8 cellular contexts compared by ENCODE assay signal in the genomic region with DNA sequence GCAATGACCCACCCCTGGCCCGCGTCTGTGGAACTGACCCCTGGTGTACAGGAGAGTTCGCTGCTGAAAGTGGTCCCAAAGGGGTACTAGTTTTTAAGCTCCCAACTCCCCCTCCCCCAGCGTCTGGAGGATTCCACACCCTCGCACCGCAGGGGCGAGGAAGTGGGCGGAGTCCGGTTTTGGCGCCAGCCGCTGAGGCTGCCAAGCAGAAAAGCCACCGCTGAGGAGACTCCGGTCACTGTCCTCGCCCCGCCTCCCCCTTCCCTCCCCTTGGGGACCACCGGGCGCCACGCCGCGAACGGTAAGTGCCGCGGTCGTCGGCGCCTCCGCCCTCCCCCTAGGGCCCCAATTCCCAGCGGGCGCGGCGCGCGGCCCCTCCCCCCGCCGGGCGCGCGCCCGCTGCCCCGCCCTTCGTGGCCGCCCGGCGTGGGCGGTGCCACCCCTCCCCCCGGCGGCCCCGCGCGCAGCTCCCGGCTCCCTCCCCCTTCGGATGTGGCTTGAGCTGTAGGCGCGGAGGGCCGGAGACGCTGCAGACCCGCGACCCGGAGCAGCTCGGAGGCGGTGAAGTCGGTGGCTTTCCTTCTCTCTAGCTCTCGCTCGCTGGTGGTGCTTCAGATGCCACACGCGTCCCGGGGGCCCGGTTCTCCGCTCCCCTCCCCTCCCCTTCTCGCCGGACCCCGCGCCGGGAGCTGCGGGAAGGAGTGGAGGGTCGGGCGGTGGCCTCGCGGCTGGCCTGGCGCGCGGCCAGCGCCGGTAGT. TPM values are rescaled to one million over a fixed set of nuclear protein-coding genes. Genes with fewer than 3 reads are reported as not detected.
DNase-seq lines count a peak whose midpoint lies in the region; ATAC-seq and TF ChIP-seq lines count a peak whose summit lies in the region.

CBX3 (plus strand) TSS at position 485 of the 758 bp plus-strand sequence. CDS start 1,254 bp downstream, outside the sequence.

- H4K20me1 ChIP-seq in DOHH2 (ENCODE audit: control insufficient read depth, insufficient read depth, low read depth, low read length) = peaks cover 71% of the 10 kb centered on the region
- H4K20me1 ChIP-seq in Karpas-422 (ENCODE audit: insufficient read depth, low read depth, low read length) = peaks cover 69% of the 10 kb centered on the region

- H3K27me3 Mint-ChIP-seq in naive B cell = no peaks in the 10 kb centered on the region
- no peaks in the 10 kb centered on the region for H3K27me3 Mint-ChIP-seq in stimulated activated memory B cell treated with anti-CD40 and anti-IgM and Interleukin-4, amounts not matched to agents 10 μg/mL and 1 μg/mL and 100 μg/mL, for 72 hours

- H3K4me3 ChIP-seq in DOHH2 (ENCODE audit: low read length) (peak within 1 kb of the TSS; percentile 93), Karpas-422 (ENCODE audit: low read length) (peak within 1 kb of the TSS; percentile 95)

- H3K9me3 Mint-ChIP-seq in naive B cell = peaks cover 0 to 4% (median 0%) of the 10 kb centered on the region in 7 donors
- no peaks in the 10 kb centered on the region for H3K9me3 Mint-ChIP-seq in stimulated activated memory B cell treated with anti-CD40 and anti-IgM and Interleukin-4, amounts not matched to agents 10 μg/mL and 1 μg/mL and 100 μg/mL, for 72 hours

- H3K36me3 ChIP-seq in DOHH2 (ENCODE audit: control insufficient read depth, low read length) = peaks cover 90% of the 10 kb centered on the region
- peaks cover 60% of the 10 kb centered on the region for H3K36me3 ChIP-seq in Karpas-422 (ENCODE audit: insufficient read depth, low read length)

- H3K9me3 ChIP-seq in DOHH2 (ENCODE audit: control insufficient read depth, insufficient read depth, low read length) (no peaks in the 10 kb centered on the region), Karpas-422 (ENCODE audit: low read length) (no peaks in the 10 kb centered on the region)

- peak; percentile 45 for ATAC-seq in GM21825 (IDR thresholded peaks at IDR 0.05; ENCODE audit: unreplicated experiment)
- peak; percentile 45 to 50 for ATAC-seq in naive B cell (ENCODE audit: low read depth in 2 of 2)
- ATAC-seq in stimulated activated memory B cell treated with anti-CD40 and anti-IgM and Interleukin-4, amounts not matched to agents 10 μg/mL and 1 μg/mL and 100 μg/mL, for 72 hours = peak; percentile 81

- peaks cover 33 to 42% of the 10 kb centered on the region in 2 donors for H3K36me3 Mint-ChIP-seq in naive B cell
- H3K36me3 Mint-ChIP-seq in stimulated activated memory B cell treated with anti-CD40 and anti-IgM and Interleukin-4, amounts not matched to agents 10 μg/mL and 1 μg/mL and 100 μg/mL, for 72 hours = peaks cover 53% of the 10 kb centered on the region

- peak within 1 kb of the TSS; percentile 52; the same call in 1 of the 2 replicates for H2AFZ ChIP-seq in Karpas-422 (ENCODE audit: low read length)

- H3K4me3 Mint-ChIP-seq in naive B cell = peak within 1 kb of the TSS; percentile 97 to 100 (median 100)
- H3K4me3 Mint-ChIP-seq in stimulated activated memory B cell treated with anti-CD40 and anti-IgM and Interleukin-4, amounts not matched to agents 10 μg/mL and 1 μg/mL and 100 μg/mL, for 72 hours = peak within 1 kb of the TSS; percentile 100

- H3K79me2 ChIP-seq in DOHH2 (ENCODE audit: control insufficient read depth, low read length) (peaks cover 91% of the 10 kb centered on the region), Karpas-422 (ENCODE audit: low read length) (peaks cover 89% of the 10 kb centered on the region)

- H3K27ac ChIP-seq in DOHH2 (ENCODE audit: low read depth, low read length) = peak within 1 kb of the TSS; percentile 96
- H3K27ac ChIP-seq in Karpas-422 (ENCODE audit: low read length) = peak within 1 kb of the TSS; percentile 95

- no peak for TF ChIP-seq CTCF in DOHH2 (IDR thresholded peaks at IDR 0.05; ENCODE audit: low read depth, low read length, poor library complexity, severe bottlenecking)

- H3K4me1 ChIP-seq in DOHH2 (ENCODE audit: control insufficient read depth, low read length) (peaks cover 47% of the 10 kb centered on the region), Karpas-422 (ENCODE audit: low read length) (peaks cover 64% of the 10 kb centered on the region)

- H3K9me2 ChIP-seq in DOHH2 (replicated peaks; ENCODE audit: control insufficient read depth, low read length) = no peaks in the 10 kb centered on the region
- no peaks in the 10 kb centered on the region for H3K9me2 ChIP-seq in Karpas-422 (replicated peaks; ENCODE audit: insufficient read depth, low read length)

- H3F3A ChIP-seq in DOHH2 (ENCODE audit: control insufficient read depth, insufficient read depth) = peaks cover 52% of the 10 kb centered on the region

- H3K27ac Mint-ChIP-seq in naive B cell = peak within 1 kb of the TSS; percentile 99 to 100 (median 100)
- H3K27ac Mint-ChIP-seq in stimulated activated memory B cell treated with anti-CD40 and anti-IgM and Interleukin-4, amounts not matched to agents 10 μg/mL and 1 μg/mL and 100 μg/mL, for 72 hours = peak within 1 kb of the TSS; percentile 100

- DNase-seq in Karpas-422 (no peak), RPMI7951 (ENCODE audit: low read depth) (peak; percentile 93), activated T-helper 1 cell treated with Interleukin-2 at 50 U/mL for 16 hours (ENCODE audit: low read depth) (peak; percentile 81), fibroblast of gingiva (ENCODE audit: low read depth) (peak; percentile 82), naive B cell (peak; percentile 92)

- peak within 1 kb of the TSS; percentile 99 for H3K9ac ChIP-seq in Karpas-422 (ENCODE audit: low read length)

- H3K4me2 ChIP-seq in DOHH2 (ENCODE audit: low read length) = peak within 1 kb of the TSS; percentile 77
- H3K4me2 ChIP-seq in Karpas-422 (ENCODE audit: low read depth, low read length, poor library complexity, severe bottlenecking) = peak within 1 kb of the TSS; percentile 88

- H3K27me3 ChIP-seq in DOHH2 (ENCODE audit: control insufficient read depth, low read length) (no peaks in the 10 kb centered on the region), Karpas-422 (ENCODE audit: low read length) (no peaks in the 10 kb centered on the region)

- H3K4me1 Mint-ChIP-seq in naive B cell = peaks cover 42 to 68% (median 44%) of the 10 kb centered on the region in 3 donors
- peaks cover 54% of the 10 kb centered on the region for H3K4me1 Mint-ChIP-seq in stimulated activated memory B cell treated with anti-CD40 and anti-IgM and Interleukin-4, amounts not matched to agents 10 μg/mL and 1 μg/mL and 100 μg/mL, for 72 hours

RNA-seq across cellular contexts. Expression of gene CBX3, which starts in this region (rescaled TPM):
- 111 and 168 TPM in 2 replicates for total RNA-seq in Karpas-422 (2014; rRNA removed; shearing (Covaris generic); ENCODE audit: low replicate concordance)
- 403 and 427 TPM in 2 replicates for total RNA-seq in RPMI7951 (2014; rRNA removed; shearing (Covaris generic))
- polyA plus RNA-seq in naive B cell (ENCODE audit: low read depth in 6 of 6) = 100 to 1,000 TPM in 2 of 6 donors, 10 to 100 TPM in 4; 83.0 to 153 (median 94.2) TPM
